ENCODE assay signal across 24 cellular contexts in the genomic region with DNA sequence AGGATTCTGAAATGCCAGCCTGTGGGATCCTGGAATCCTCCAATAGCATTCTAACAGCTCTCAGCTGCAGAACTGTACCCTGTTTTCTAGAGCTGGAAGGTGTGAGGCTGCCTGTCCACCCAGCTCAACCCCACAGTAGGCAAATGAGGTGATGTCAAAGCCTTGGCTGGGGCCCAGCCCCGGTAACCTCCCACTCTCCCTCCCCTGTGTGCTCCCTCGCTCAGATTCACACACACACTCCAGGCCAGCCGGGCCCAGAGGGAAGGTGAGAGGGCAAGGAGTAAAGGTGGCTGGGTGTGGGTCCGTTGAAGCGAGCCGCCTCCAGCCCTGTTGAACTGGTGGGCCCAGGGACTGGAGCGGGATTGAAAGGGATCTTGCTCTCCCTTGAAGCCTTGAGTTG. TPM values are rescaled to one million over a fixed set of nuclear protein-coding genes. Genes with fewer than 3 reads are reported as not detected.
DNase-seq lines count a peak whose midpoint lies in the region; ATAC-seq, FAIRE-seq and TF ChIP-seq lines count a peak whose summit lies in the region.
"Had no signal": no experiment of that assay in that cellular context is flagged by ENCODE, and none has a peak within 500 bp of the region (broad histone marks: within the 10 kb centered on the region; RNA-seq: fewer than 3 reads in every experiment).

A gene (plus strand): TSS at position 257 of the 400 bp plus-strand sequence. CDS start 254 bp downstream, outside the sequence.

- peaks cover 11% of the 10 kb centered on the region; the same call in 1 of the 2 replicates for H3K23me2 ChIP-seq in H1 (ENCODE audit: low read depth, low read length)

- no peaks in the 10 kb centered on the region; a peak in 1 of 4 replicates for H3K79me2 ChIP-seq in H1 (ENCODE audit: control insufficient read depth in 1 of 2, insufficient read depth in 2 of 2, low read length in 2 of 2)

- no peak within 1 kb of the TSS for H3K56ac ChIP-seq in H1 (replicated peaks; ENCODE audit: insufficient read length, low read depth, low read length)

- H3K27me3 ChIP-seq in H1 (replicated peaks in 1 of 4; ENCODE audit: control insufficient read depth in 3 of 4, extremely low read depth in 1 of 4, insufficient read depth in 3 of 4, low read length in 3 of 4) (peaks cover 4 to 55% (median 43%) of the 10 kb centered on the region in 4 experiments), foreskin keratinocyte (peaks cover 11% of the 10 kb centered on the region)

- H3K4me2 ChIP-seq in H1 (ENCODE audit: insufficient read depth in 1 of 2, low read depth in 2 of 2, low read length in 2 of 2) = peak within 1 kb of the TSS; percentile 55 to 80; a peak in 2 of 4 replicates

- no peak for TF ChIP-seq POLR2A in H1 (IDR thresholded peaks at IDR 0.05; ENCODE audit: control extremely low read depth in 1 of 2, low read depth in 2 of 2, low read length in 2 of 2)

- peaks cover 0 to 4% of the 10 kb centered on the region in 2 experiments for H4K20me1 ChIP-seq in H1 (replicated peaks in 1 of 2; ENCODE audit: control insufficient read depth in 1 of 2, insufficient read depth in 2 of 2, low read length in 2 of 2)

- no peak for FAIRE-seq in H1 (lab: Jason Lieb, UNC)
- FAIRE-seq: astrocyte, TTC549 had no signal

- H3K4ac ChIP-seq in H1 (replicated peaks; ENCODE audit: insufficient read length, low read depth, low read length) = no peak within 1 kb of the TSS

- H3K4me1 ChIP-seq in H1 (replicated peaks in 1 of 4; ENCODE audit: control insufficient read depth in 3 of 4, insufficient read depth in 4 of 4, low read length in 3 of 4) = peaks cover 16 to 30% (median 23%) of the 10 kb centered on the region in 4 experiments
- no peaks in the 10 kb centered on the region for H3K4me1 ChIP-seq in foreskin keratinocyte

- H3K36me3 ChIP-seq in H1 (ENCODE audit: control insufficient read depth in 2 of 4, insufficient read depth in 4 of 4, low read length in 3 of 4) = no peaks in the 10 kb centered on the region

- no peak for TF ChIP-seq EP300 in Ishikawa (IDR thresholded peaks at IDR 0.05; ENCODE audit: borderline replicate concordance)
- TF ChIP-seq EP300 in H1 (IDR thresholded peaks at IDR 0.05; ENCODE audit: borderline replicate concordance in 1 of 2, low read depth in 2 of 2, low read length in 2 of 2) = no peak

- H2AK5ac ChIP-seq in H1 (ENCODE audit: low read depth, low read length) = no peak within 1 kb of the TSS; the same call in 1 of the 2 replicates

- CTCF ChIA-PET in H1 (lab: Charles Lee; ENCODE audit: partially characterized antibody) = interaction anchor here (0.7 to 11.0 kb wide), 9 partner anchors 10 to 111 kb away, joined by 3 to 511 read pairs (median 4); no protein-coding TSS in a partner anchor

- H3K27ac ChIP-seq in H1 (ENCODE audit: low read depth, low read length) (no peak within 1 kb of the TSS), foreskin keratinocyte (no peak within 1 kb of the TSS)

- no peak within 1 kb of the TSS for H2BK5ac ChIP-seq in H1 (ENCODE audit: low read depth, low read length)

- H2BK12ac ChIP-seq in H1 (ENCODE audit: low read depth, low read length) = 0 out of 2 replicates have a peak within 1 kb of the TSS, but pooled peaks have one; percentile 39

- no peak within 1 kb of the TSS for H4K91ac ChIP-seq in H1 (replicated peaks; ENCODE audit: insufficient read length, low read length)

- peak; percentile 61 for DNase-seq in GM13977 (ENCODE audit: low spot score)
- DNase-seq in H1 (ENCODE audit: low read depth in 1 of 2, low spot score in 2 of 2) = no peak
- DNase-seq in C1 segment of cervical spinal cord (lab: John Stamatoyannopoulos, UW) = no peak
- no peak for DNase-seq in foreskin keratinocyte
- DNase-seq: CD8-positive, alpha-beta memory T cell; DMS79 treated with DMSO at 0.1 percent for 48 hours; foreskin melanocyte; GOT3; hypothalamus; mammary epithelial cell; NCI-H345 had no signal

- TF ChIP-seq CTCF in GM13977 (IDR thresholded peaks at IDR 0.05; ENCODE audit: extremely low read depth, insufficient read depth, missing control alignments) (no peak), H1 (IDR thresholded peaks at IDR 0.05; ENCODE audit: control extremely low read depth in 1 of 3, insufficient read depth in 1 of 3, low read depth in 1 of 3, low read length in 3 of 3) (no peak), foreskin keratinocyte (conservative IDR thresholded peaks at IDR 0.05) (no peak)

- peak; percentile 52 for ATAC-seq in GM19372 (IDR thresholded peaks at IDR 0.05; ENCODE audit: low read depth, unreplicated experiment)
- ATAC-seq in HG02678 (IDR thresholded peaks at IDR 0.05; ENCODE audit: unreplicated experiment) = no peak
- no peak for ATAC-seq in SK-N-SH treated with all-trans-retinoic acid at 6 μM for 48 hours
- ATAC-seq in foreskin keratinocyte = no peak
- ATAC-seq: right cardiac atrium had no signal

- POLR2A ChIA-PET in H1 (lab: Charles Lee; ENCODE audit: partially characterized antibody) = interaction anchor here (0.7 kb wide), 1 partner anchor 54 kb away, joined by 3 read pairs; no protein-coding TSS in a partner anchor

- H3K4me3 ChIP-seq in H1 (ENCODE audit: extremely low read depth in 1 of 4, insufficient read depth in 2 of 4, low read depth in 3 of 4, low read length in 4 of 4) = no peak within 1 kb of the TSS

- H3K23ac ChIP-seq in H1 (ENCODE audit: insufficient read length) = no peak within 1 kb of the TSS

- no peak within 1 kb of the TSS for H4K8ac ChIP-seq in H1 (ENCODE audit: extremely low read depth, insufficient read depth, low read length)

- no peak within 1 kb of the TSS for H4K5ac ChIP-seq in H1 (ENCODE audit: insufficient read length, low read depth, low read length)

- no peaks in the 10 kb centered on the region for H3K79me1 ChIP-seq in H1 (ENCODE audit: low read depth, low read length)

- no peak for TF ChIP-seq RAD21 in Ishikawa (IDR thresholded peaks at IDR 0.05; ENCODE audit: low read depth)
- TF ChIP-seq RAD21 in H1 (IDR thresholded peaks at IDR 0.05 in 1 of 2, conservative IDR thresholded peaks at IDR 0.05 in 1 of 2; ENCODE audit: low read depth in 2 of 2, low read length in 2 of 2) = no peak

- H3K9me3 ChIP-seq in H1 (ENCODE audit: insufficient read depth in 2 of 2, low read depth in 1 of 2, low read length in 1 of 2) = no peaks in the 10 kb centered on the region

- H3K14ac ChIP-seq in H1 (ENCODE audit: insufficient read length) = no peak within 1 kb of the TSS

- no peak within 1 kb of the TSS; the same call in 1 of the 2 replicates for H3K18ac ChIP-seq in H1 (ENCODE audit: extremely low read depth, low read length)

- no peak within 1 kb of the TSS for H2BK15ac ChIP-seq in H1 (ENCODE audit: low read length)

- no peak within 1 kb of the TSS for H2BK120ac ChIP-seq in H1 (replicated peaks; ENCODE audit: low read depth, low read length)

- WGBS in H1 (ENCODE audit: extremely low coverage in 1 of 2, insufficient coverage in 1 of 2, insufficient read length in 1 of 2, insufficient replicate concordance in 2 of 2, low coverage in 1 of 2, low lambda C conversion rate in 2 of 2, missing lambda C conversion rate in 1 of 2), 2 experiments = 86% methylated on average over 7 of the region's 7 CpGs; no CpG with 5 or more reads in 1 of the 2 experiments

- H2BK20ac ChIP-seq in H1 (ENCODE audit: low read length) = no peak within 1 kb of the TSS

- no peak within 1 kb of the TSS for H2AFZ ChIP-seq in H1 (ENCODE audit: low read length)

- in situ Hi-C loops in GM13977 (cut with MboI; ENCODE audit: low pct_unique_long_range_greater_than_20kb, low sequenced_read_pairs, unreplicated experiment) = loop anchor here (5.0 kb wide), 1 partner anchor 41 kb away; no protein-coding TSS in a partner anchor

- no peak within 1 kb of the TSS for H3K9ac ChIP-seq in H1 (replicated peaks in 1 of 4; ENCODE audit: extremely low read depth in 1 of 4, low read depth in 3 of 4, low read length in 3 of 4)

TF ChIP-seq in Ishikawa, 13 proteins besides CTCF, POLR2A, EP300 and RAD21:
- 0 out of 2 replicates have a peak, but pooled peaks have one; percentile 36 for TF ChIP-seq NFIC (IDR thresholded peaks at IDR 0.05)
- no peak for TF ChIP-seq CREB1 (IDR thresholded peaks at IDR 0.05; ENCODE audit: low read depth)

TF ChIP-seq in H1, 55 proteins besides CTCF, POLR2A, EP300 and RAD21 (continues in another document):
- TF ChIP-seq EGR1 (IDR thresholded peaks at IDR 0.05; ENCODE audit: borderline replicate concordance, low read depth, low read length) = no peak
- TF ChIP-seq CHD2 (IDR thresholded peaks at IDR 0.05; ENCODE audit: low read length) = no peak
- TF ChIP-seq TAF1 (IDR thresholded peaks at IDR 0.05; ENCODE audit: low read depth, low read length) = no peak

TF ChIP-seq in SK-N-SH treated with all-trans-retinoic acid at 6 μM for 48 hours, 23 proteins besides CTCF, POLR2A, EP300 and RAD21 (continues in another document):
- TF ChIP-seq, protein P1, sequence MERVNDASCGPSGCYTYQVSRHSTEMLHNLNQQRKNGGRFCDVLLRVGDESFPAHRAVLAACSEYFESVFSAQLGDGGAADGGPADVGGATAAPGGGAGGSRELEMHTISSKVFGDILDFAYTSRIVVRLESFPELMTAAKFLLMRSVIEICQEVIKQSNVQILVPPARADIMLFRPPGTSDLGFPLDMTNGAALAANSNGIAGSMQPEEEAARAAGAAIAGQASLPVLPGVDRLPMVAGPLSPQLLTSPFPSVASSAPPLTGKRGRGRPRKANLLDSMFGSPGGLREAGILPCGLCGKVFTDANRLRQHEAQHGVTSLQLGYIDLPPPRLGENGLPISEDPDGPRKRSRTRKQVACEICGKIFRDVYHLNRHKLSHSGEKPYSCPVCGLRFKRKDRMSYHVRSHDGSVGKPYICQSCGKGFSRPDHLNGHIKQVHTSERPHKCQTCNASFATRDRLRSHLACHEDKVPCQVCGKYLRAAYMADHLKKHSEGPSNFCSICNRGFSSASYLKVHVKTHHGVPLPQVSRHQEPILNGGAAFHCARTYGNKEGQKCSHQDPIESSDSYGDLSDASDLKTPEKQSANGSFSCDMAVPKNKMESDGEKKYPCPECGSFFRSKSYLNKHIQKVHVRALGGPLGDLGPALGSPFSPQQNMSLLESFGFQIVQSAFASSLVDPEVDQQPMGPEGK (CRISPR knock-in tag; IDR thresholded peaks at IDR 0.05; ENCODE audit: borderline replicate concordance) = no peak
- TF ChIP-seq ZFP3 (CRISPR knock-in tag; IDR thresholded peaks at IDR 0.05) (no peak), ISL1 (CRISPR knock-in tag; IDR thresholded peaks at IDR 0.05) (no peak), ZC3H10 (CRISPR knock-in tag; IDR thresholded peaks at IDR 0.05) (no peak), ZNF565 (CRISPR knock-in tag; conservative IDR thresholded peaks at IDR 0.05; ENCODE audit: low read depth) (no peak), SNAI2 (CRISPR knock-in tag; IDR thresholded peaks at IDR 0.05) (no peak)

RNA-seq across cellular contexts. Expression of the gene that starts here (rescaled TPM):
- total RNA-seq in H1 (2021; fragmentation: NEBNext Ultra II Directional; extraction: Animal tissue kit (Norgen Biotek cat#: 25700)) = 0.40 and 0.43 TPM in 2 replicates
- polyA plus RNA-seq in H1 (2011; rRNA removed) (0.52 and 0.68 TPM in 2 replicates), foreskin keratinocyte (not detected in 2 replicates)
- polyA plus RNA-seq in H1 (2011; cell fraction: cytosol; rRNA removed) = 0.67 TPM
- polyA plus RNA-seq in H1 (2011; cell fraction: nucleus; rRNA removed) = 1.0 TPM
- polyA plus RNA-seq in H1 (2012, experiment 1 of 2) = 0.37 to 0.74 TPM (median 0.55 TPM) in 4 replicates
- 0.50 TPM for polyA plus RNA-seq in H1 (2012, experiment 2 of 2)
- 0.26 TPM for polyA plus RNA-seq in H1 (2013, experiment 1 of 2)
- 0.26 TPM for polyA plus RNA-seq in H1 (2013, experiment 2 of 2)
- polyA minus RNA-seq in H1 (2011; rRNA and poly(A)+ RNA removed) = 0.39 and 0.54 TPM in 2 replicates
- not detected for polyA minus RNA-seq in H1 (2011; cell fraction: cytosol; rRNA and poly(A)+ RNA removed)
- polyA minus RNA-seq in H1 (2011; cell fraction: nucleus; rRNA and poly(A)+ RNA removed) = 0.70 TPM
- not detected in 2 replicates for total RNA-seq in foreskin keratinocyte
- total RNA-seq: activated CD8-positive, alpha-beta memory T cell treated with anti-CD3 and anti-CD28 coated beads for 36 hours; astrocyte; CD8-positive, alpha-beta memory T cell; epithelial cell of proximal tubule; kidney epithelial cell; mammary epithelial cell; osteoblast; right cardiac atrium; subcutaneous adipose tissue; urinary bladder had no signal
- polyA plus RNA-seq: CD8-positive, alpha-beta memory T cell; mammary epithelial cell; right cardiac atrium; urinary bladder had no signal
